21 cellular contexts compared by ENCODE assay signal in genomic region chr6:162211022-162211421, GRCh38.
"Had no signal": no experiment of that assay in that cellular context is flagged by ENCODE, and none has a peak within 500 bp of the region (broad histone marks: within the 10 kb centered on the region; RNA-seq: fewer than 3 reads in every experiment).

No MANE protein-coding gene starts in this region.

- H3K27ac Mint-ChIP-seq: activated naive CD4-positive, alpha-beta T cell treated with anti-CD3 and anti-CD28 coated beads, Interleukin-2, amount 10 ng/mL, durations not matched to agents 7 days and 5 days; activated naive CD8-positive, alpha-beta T cell treated with anti-CD3 and anti-CD28 coated beads, Interleukin-2, amount 50 U/mL, for 24 hours; mesothelial cell of epicardium; natural killer cell treated with Interleukin-12 subunit alpha and Interleukin-12 subunit beta and Interleukin-15 and Interleukin-18, amount 100 ng/mL, for 72 hours; stimulated activated memory B cell treated with anti-CD40 and anti-IgM and Interleukin-4, amounts not matched to agents 10 μg/mL and 1 μg/mL and 100 μg/mL, for 72 hours had no signal

- H3K36me3 Mint-ChIP-seq: activated naive CD4-positive, alpha-beta T cell treated with anti-CD3 and anti-CD28 coated beads, Interleukin-2, amount 10 ng/mL, durations not matched to agents 7 days and 5 days; stimulated activated memory B cell treated with anti-CD40 and anti-IgM and Interleukin-4, amounts not matched to agents 10 μg/mL and 1 μg/mL and 100 μg/mL, for 72 hours had no signal

- H3K4me3 Mint-ChIP-seq: activated naive CD4-positive, alpha-beta T cell treated with anti-CD3 and anti-CD28 coated beads, Interleukin-2, amount 10 ng/mL, durations not matched to agents 7 days and 5 days; activated naive CD8-positive, alpha-beta T cell treated with anti-CD3 and anti-CD28 coated beads, Interleukin-2, amount 50 U/mL, for 24 hours; mesothelial cell of epicardium; natural killer cell treated with Interleukin-12 subunit alpha and Interleukin-12 subunit beta and Interleukin-15 and Interleukin-18, amount 100 ng/mL, for 72 hours; stimulated activated memory B cell treated with anti-CD40 and anti-IgM and Interleukin-4, amounts not matched to agents 10 μg/mL and 1 μg/mL and 100 μg/mL, for 72 hours had no signal

- ATAC-seq: activated naive CD8-positive, alpha-beta T cell treated with anti-CD3 and anti-CD28 coated beads, Interleukin-2, amount 50 U/mL, for 24 hours; esophagus mucosa; left lobe of liver; natural killer cell treated with Interleukin-12 subunit alpha and Interleukin-12 subunit beta and Interleukin-15 and Interleukin-18, amount 100 ng/mL, for 72 hours; stimulated activated memory B cell treated with anti-CD40 and anti-IgM and Interleukin-4, amounts not matched to agents 10 μg/mL and 1 μg/mL and 100 μg/mL, for 72 hours; upper lobe of right lung had no signal

- H3K4me1 Mint-ChIP-seq: activated naive CD4-positive, alpha-beta T cell treated with anti-CD3 and anti-CD28 coated beads, Interleukin-2, amount 10 ng/mL, durations not matched to agents 7 days and 5 days; activated naive CD8-positive, alpha-beta T cell treated with anti-CD3 and anti-CD28 coated beads, Interleukin-2, amount 50 U/mL, for 24 hours; stimulated activated memory B cell treated with anti-CD40 and anti-IgM and Interleukin-4, amounts not matched to agents 10 μg/mL and 1 μg/mL and 100 μg/mL, for 72 hours had no signal

- H3K27me3 Mint-ChIP-seq: activated naive CD4-positive, alpha-beta T cell treated with anti-CD3 and anti-CD28 coated beads, Interleukin-2, amount 10 ng/mL, durations not matched to agents 7 days and 5 days; activated naive CD8-positive, alpha-beta T cell treated with anti-CD3 and anti-CD28 coated beads, Interleukin-2, amount 50 U/mL, for 24 hours; natural killer cell treated with Interleukin-12 subunit alpha and Interleukin-12 subunit beta and Interleukin-15 and Interleukin-18, amount 100 ng/mL, for 72 hours; stimulated activated memory B cell treated with anti-CD40 and anti-IgM and Interleukin-4, amounts not matched to agents 10 μg/mL and 1 μg/mL and 100 μg/mL, for 72 hours had no signal

- DNase-seq: activated CD4-positive, alpha-beta T cell treated with anti-CD3 and anti-CD28 coated beads, Interleukin-2, amount 50 U/mL, for 1 hour; activated CD4-positive, CD25-positive, alpha-beta regulatory T cell treated with anti-CD3 and anti-CD28 coated beads, Interleukin-2, amount 50 U/mL, for 72 hours; activated CD8-positive, alpha-beta memory T cell treated with anti-CD3 and anti-CD28 coated beads for 24 hours; activated CD8-positive, alpha-beta memory T cell treated with anti-CD3 and anti-CD28 coated beads, Interleukin-2, amount 50 U/mL, for 48 hours; activated effector memory CD4-positive, alpha-beta T cell treated with Interleukin-2 at 50 U/mL for 16 hours; activated naive CD4-positive, alpha-beta T cell treated with anti-CD3 and anti-CD28 coated beads, Interleukin-2, amount 10 ng/mL, durations not matched to agents 7 days and 5 days; activated naive CD8-positive, alpha-beta T cell treated with anti-CD3 and anti-CD28 coated beads, Interleukin-2, amount 50 U/mL, for 24 hours; activated T-cell treated with anti-CD3 and anti-CD28 coated beads, Interleukin-2, amount 50 U/mL, for 48 hours; anterior cingulate cortex; brain microvascular endothelial cell; cerebellar nuclear complex; cortex of kidney; sigmoid colon; stimulated activated CD4-positive, alpha-beta T cell treated with anti-CD3 and anti-CD28 coated beads, Interleukin-4, amount 100 ng/mL, for 24 hours; testis; upper lobe of right lung had no signal

- H3K9me3 Mint-ChIP-seq: natural killer cell treated with Interleukin-12 subunit alpha and Interleukin-12 subunit beta and Interleukin-15 and Interleukin-18, amount 100 ng/mL, for 72 hours had no signal
